10 cellular contexts compared by ENCODE assay signal in genomic region chr16:67663151-67663876, GRCh38. TPM values are rescaled to one million over a fixed set of nuclear protein-coding genes. Genes with fewer than 3 reads are reported as not detected.
DNase-seq lines count a peak whose midpoint lies in the region; ATAC-seq and TF ChIP-seq lines count a peak whose summit lies in the region.
"Had no signal": no experiment of that assay in that cellular context is flagged by ENCODE, and none has a peak within 500 bp of the region (broad histone marks: within the 10 kb centered on the region; RNA-seq: fewer than 3 reads in every experiment).

No MANE protein-coding gene starts in this region.

- H3K36me3 ChIP-seq in body of pancreas (replicated peaks in 1 of 2; ENCODE audit: insufficient read depth in 1 of 2, low read depth in 2 of 2) (no peaks in the 10 kb centered on the region), osteoblast (ENCODE audit: insufficient read depth, low read length) (peaks cover 5% of the 10 kb centered on the region), lower lobe of right lung (peaks cover 17% of the 10 kb centered on the region)

- no peak overlapping the region for H3K4me2 ChIP-seq in osteoblast (ENCODE audit: insufficient read depth, low read length)

- peaks cover 17% of the 10 kb centered on the region for H3K79me2 ChIP-seq in osteoblast (ENCODE audit: insufficient read depth, low read length)

- TF ChIP-seq POLR2A in body of pancreas (IDR thresholded peaks at IDR 0.05), result peak in 1 of 3 donors; percentile 13

- peak overlapping the region; percentile 87 to 97 (median 93) for H3K27ac ChIP-seq in body of pancreas
- H3K27ac ChIP-seq in osteoblast (ENCODE audit: low read depth, low read length), result no peak overlapping the region
- no peak overlapping the region for H3K27ac ChIP-seq in lower lobe of right lung
- H3K27ac ChIP-seq: ascending aorta had no signal

- H3K4me1 ChIP-seq in body of pancreas, result peaks cover 82% of the 10 kb centered on the region
- H3K4me1 ChIP-seq in osteoblast (ENCODE audit: insufficient read depth, low read length), result peaks cover 25% of the 10 kb centered on the region
- peaks cover 48% of the 10 kb centered on the region for H3K4me1 ChIP-seq in lower lobe of right lung

- H3K4me3 ChIP-seq in LNCaP clone FGC (ENCODE audit: low read depth, low read length) (no peak overlapping the region), body of pancreas (no peak overlapping the region), osteoblast (ENCODE audit: insufficient read depth, low read length) (no peak overlapping the region), lower lobe of right lung (no peak overlapping the region)
- H3K4me3 ChIP-seq: ascending aorta had no signal

- 39% methylated on average over 25 of the region's 25 CpGs; no CpG with 5 or more reads in 1 of the 2 donors for WGBS in body of pancreas, 2 donors

- TF ChIP-seq CTCF in LNCaP clone FGC (IDR thresholded peaks at IDR 0.05; ENCODE audit: control insufficient read depth, extremely low read depth, insufficient read depth) (0 out of 2 replicates have a peak, but pooled peaks have one; percentile 15), body of pancreas (IDR thresholded peaks at IDR 0.05) (peak in 1 of 7 experiments; percentile 4), osteoblast (IDR thresholded peaks at IDR 0.05; ENCODE audit: extremely low read depth, low read depth, low read length) (no peak), lower lobe of right lung (IDR thresholded peaks at IDR 0.05) (no peak)

- peak; percentile 31 for DNase-seq in activated T-cell treated with anti-CD3 and anti-CD28 coated beads for 48 hours (ENCODE audit: low read depth)
- DNase-seq in activated T-cell treated with anti-CD3 and anti-CD28 coated beads for 4 hours, result no peak
- no peak for DNase-seq in LNCaP clone FGC (ENCODE audit: low read depth)
- DNase-seq in body of pancreas, result peak; percentile 43 to 61 (median 57)
- peak; percentile 92 for DNase-seq in osteoblast (ENCODE audit: insufficient read length, low spot score, missing footprints)
- no peak for DNase-seq in lower lobe of right lung

- H4K20me1 ChIP-seq in osteoblast (ENCODE audit: insufficient read depth, low read length), result peaks cover 6% of the 10 kb centered on the region

- H2AFZ ChIP-seq in osteoblast (ENCODE audit: low read length), result no peak overlapping the region

- ATAC-seq in body of pancreas (no peak), HG02840 (IDR thresholded peaks at IDR 0.05; ENCODE audit: low FRiP score, unreplicated experiment) (no peak), lower lobe of right lung (no peak), HG03139 (IDR thresholded peaks at IDR 0.05; ENCODE audit: unreplicated experiment) (no peak)

- H3K9me3 ChIP-seq in body of pancreas, result no peaks in the 10 kb centered on the region
- no peaks in the 10 kb centered on the region for H3K9me3 ChIP-seq in osteoblast (ENCODE audit: low read depth, low read length)
- no peaks in the 10 kb centered on the region for H3K9me3 ChIP-seq in lower lobe of right lung
- H3K9me3 ChIP-seq: ascending aorta had no signal

- H3K27me3 ChIP-seq in body of pancreas (no peaks in the 10 kb centered on the region), osteoblast (ENCODE audit: insufficient read depth, low read length) (no peaks in the 10 kb centered on the region), lower lobe of right lung (ENCODE audit: low read depth) (no peaks in the 10 kb centered on the region)
- H3K27me3 ChIP-seq: ascending aorta had no signal

- intact Hi-C loops in body of pancreas (cut with DNase I) (no loop called here), lower lobe of right lung (cut with DNase I) (no loop called here)

RNA-seq across cellular contexts. Expression of gene PARD6A, which starts 2.6 kb away (rescaled TPM):
- 10 to 100 TPM; 21.1 to 22.8 TPM for total RNA-seq in body of pancreas
- total RNA-seq in osteoblast, result 2.4 and 2.9 TPM in 2 replicates
- total RNA-seq in lower lobe of right lung, result 5.5 TPM

RNA-seq across cellular contexts. Expression of gene ENKD1, which starts 3.2 kb away (rescaled TPM):
- total RNA-seq in body of pancreas, result 10 to 100 TPM; 68.0 to 91.0 TPM
- 13.3 and 15.9 TPM in 2 replicates for total RNA-seq in osteoblast
- total RNA-seq in lower lobe of right lung, result 19.4 TPM

RNA-seq across cellular contexts. Expression of gene ACD, which starts 3.3 kb away (rescaled TPM):
- total RNA-seq in body of pancreas (10 to 100 TPM; 11.4 to 33.6 TPM), osteoblast (16.5 and 18.8 TPM in 2 replicates), lower lobe of right lung (16.6 TPM)

RNA-seq across cellular contexts. Expression of gene C16orf86, which starts 3.3 kb away (rescaled TPM):
- total RNA-seq in body of pancreas, result 1 to 10 TPM; 7.5 to 9.6 TPM
- total RNA-seq in osteoblast, result 6.2 and 6.9 TPM in 2 replicates
- 5.3 TPM for total RNA-seq in lower lobe of right lung
- total RNA-seq: Daoy had no signal

RNA-seq across cellular contexts. Expression of gene CARMIL2, which starts 18.4 kb away (rescaled TPM):
- total RNA-seq in body of pancreas, result 1 to 10 TPM in 1 of 2 donors, under 1 TPM in 1; 0.52 to 2.3 TPM
- under 0.01 TPM in 2 replicates for total RNA-seq in osteoblast
- 2.4 TPM for total RNA-seq in lower lobe of right lung

Comparison
In these comparisons a context has a peak if more than half of its experiments do, and no peak if none do; other contexts are left out.
1. DNase-seq: peak in activated T-cell treated with anti-CD3 and anti-CD28 coated beads for 48 hours (single experiment), body of pancreas (4 of 4) and osteoblast (single experiment); none in activated T-cell treated with anti-CD3 and anti-CD28 coated beads for 4 hours (single experiment), LNCaP clone FGC (single experiment) and lower lobe of right lung (single experiment).
2. H3K27ac ChIP-seq: peak in body of pancreas (4 of 4); none in osteoblast (single experiment) and lower lobe of right lung (single experiment).